9 cellular contexts compared by ENCODE assay signal in the genomic region with DNA sequence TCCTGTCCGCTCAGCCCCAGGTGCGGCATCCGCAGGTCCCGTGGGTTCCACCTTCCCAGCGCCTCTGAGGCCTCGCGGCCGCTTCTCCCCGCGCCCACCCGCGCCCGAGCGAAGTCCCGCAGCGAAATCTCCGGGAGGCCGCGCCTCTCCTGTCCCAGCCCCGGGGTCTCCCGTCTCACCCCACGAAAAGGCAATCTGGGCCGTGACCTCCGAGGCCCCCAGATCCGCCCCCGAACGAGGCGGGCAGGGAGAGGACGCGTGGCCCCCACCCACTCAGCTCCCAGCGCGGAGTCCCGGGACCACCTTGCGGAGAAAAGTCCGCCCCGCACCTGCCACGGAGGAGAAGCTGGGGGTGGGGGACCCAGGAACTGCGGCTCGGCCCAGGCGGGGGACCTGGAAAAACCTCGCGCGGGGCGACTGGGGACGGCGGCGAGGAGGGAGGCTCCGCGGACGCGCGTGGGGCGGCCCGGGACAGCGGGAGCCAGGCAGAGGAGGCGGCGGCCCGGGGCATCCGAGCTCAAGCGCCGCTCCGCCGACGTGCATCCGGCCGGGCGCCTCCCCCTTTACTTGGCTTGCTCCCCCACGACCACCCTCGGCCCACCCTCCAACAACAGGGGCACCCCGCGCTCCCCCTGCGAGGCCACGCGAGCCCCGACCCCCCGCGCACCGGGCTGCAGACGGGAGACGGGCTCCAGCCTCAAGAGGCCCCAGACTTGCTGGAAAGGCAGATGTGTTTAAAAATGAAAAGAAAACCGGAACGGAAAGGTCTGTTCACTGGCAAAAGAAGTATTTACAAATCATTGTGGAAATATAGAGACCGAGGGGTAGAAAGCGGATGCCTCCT. TPM values are rescaled to one million over a fixed set of nuclear protein-coding genes. Genes with fewer than 3 reads are reported as not detected.
A peak's percentile ranks its signal among the peaks of the same experiment; 100 is the strongest.
DNase-seq lines count a peak whose midpoint lies in the region; ATAC-seq and TF ChIP-seq lines count a peak whose summit lies in the region.
"Had no signal": no experiment of that assay in that cellular context is flagged by ENCODE, and none has a peak within 500 bp of the region (broad histone marks: within the 10 kb centered on the region; RNA-seq: fewer than 3 reads in every experiment).

No MANE protein-coding gene starts in this region.

- H3K36me3 ChIP-seq in endocrine pancreas (ENCODE audit: control insufficient read depth, insufficient read depth, low read length): no peaks in the 10 kb centered on the region
- H3K36me3 ChIP-seq in ovary: no peaks in the 10 kb centered on the region

- H3K9me3 ChIP-seq in endocrine pancreas (ENCODE audit: control insufficient read depth, low read length) (no peaks in the 10 kb centered on the region), ovary (no peaks in the 10 kb centered on the region)

- ATAC-seq in HG03280 (IDR thresholded peaks at IDR 0.05; ENCODE audit: unreplicated experiment): no peak
- ATAC-seq in GM19395 (IDR thresholded peaks at IDR 0.05; ENCODE audit: unreplicated experiment): no peak

- peak overlapping the region; percentile 16 for H3K9ac ChIP-seq in endocrine pancreas (ENCODE audit: control insufficient read depth, insufficient read depth, low read length)

- intact Hi-C loops in ovary (cut with DNase I): no loop called here

- DNase-seq in AG20443 (ENCODE audit: low spot score): peak; percentile 37
- DNase-seq in NCI-H2227 treated with DMSO at 0.1 percent for 48 hours (lab: John Stamatoyannopoulos, UW): peak; percentile 9
- no peak for DNase-seq in ovary
- no peak for DNase-seq in SHP77 (lab: John Stamatoyannopoulos, UW)
- DNase-seq in activated CD4-positive, CD25-positive, alpha-beta regulatory T cell treated with anti-CD3 and anti-CD28 coated beads, Interleukin-2, amount 50 U/mL, for 72 hours: no peak
- DNase-seq: activated naive CD4-positive, alpha-beta T cell treated with Interleukin-2 at 50 U/mL for 16 hours had no signal

- WGBS in ovary, 3 donors: 14 to 37% (median 29%) methylated on average over 73 to 84 of the region's 84 CpGs

- no peak overlapping the region for H3K27ac ChIP-seq in ovary

- H3K4me1 ChIP-seq in endocrine pancreas (ENCODE audit: control insufficient read depth, insufficient read depth, low read length): no peaks in the 10 kb centered on the region
- peaks cover 1% of the 10 kb centered on the region for H3K4me1 ChIP-seq in ovary (ENCODE audit: insufficient read depth)

- TF ChIP-seq POLR2A in ovary (IDR thresholded peaks at IDR 0.05): no peak

- H3K27me3 ChIP-seq in endocrine pancreas (ENCODE audit: control insufficient read depth, insufficient read depth, low read length) (no peaks in the 10 kb centered on the region), ovary (no peaks in the 10 kb centered on the region)

- TF ChIP-seq EP300 in ovary (IDR thresholded peaks at IDR 0.05): no peak

- no peak for TF ChIP-seq CTCF in ovary (IDR thresholded peaks at IDR 0.05)

- no peak overlapping the region for H3K4me3 ChIP-seq in endocrine pancreas (ENCODE audit: control insufficient read depth, insufficient read depth, low read length)
- H3K4me3 ChIP-seq in ovary: peak overlapping the region; percentile 26

RNA-seq across cellular contexts. Expression of gene RNF32, which starts 33.0 kb away (rescaled TPM):
- 1 to 10 TPM in 5 of 7 donors, under 1 TPM in 2; 0.72 to 2.0 (median 1.6) TPM for total RNA-seq in ovary
- polyA plus RNA-seq in ovary: 1 to 10 TPM in 1 of 2 donors, under 1 TPM in 1; 0.93 to 2.3 TPM

Comparison
In these comparisons a context has a peak if more than half of its experiments do, and no peak if none do; other contexts are left out.
1. DNase-seq: peak in AG20443 (single experiment) and NCI-H2227 treated with DMSO at 0.1 percent for 48 hours (single experiment); none in ovary (0 of 5), SHP77 (0 of 2) and activated CD4-positive, CD25-positive, alpha-beta regulatory T cell treated with anti-CD3 and anti-CD28 coated beads, Interleukin-2, amount 50 U/mL, for 72 hours (single experiment).